Comparison of ENCODE assay signal across 22 cellular contexts in the genomic region with DNA sequence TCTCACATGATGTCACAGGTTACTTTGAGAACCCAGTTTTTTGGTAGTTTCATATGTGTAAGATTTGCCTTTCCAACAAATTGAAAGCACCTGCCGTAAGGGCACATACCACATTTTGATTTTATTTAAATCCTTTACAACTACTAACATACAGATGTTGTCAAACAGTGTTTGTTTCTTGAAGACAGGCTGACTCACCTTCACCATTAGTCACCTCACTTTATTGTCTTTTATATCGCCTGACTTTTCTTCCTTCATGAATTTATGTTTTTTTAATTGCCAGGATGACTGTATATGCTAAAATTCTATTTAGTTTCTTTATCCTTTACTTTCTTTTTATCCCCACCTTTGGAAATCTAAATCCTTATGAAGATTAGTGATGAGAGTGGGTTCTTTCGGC.
"Had no signal": no experiment of that assay in that cellular context is flagged by ENCODE, and none has a peak within 500 bp of the region (broad histone marks: within the 10 kb centered on the region; RNA-seq: fewer than 3 reads in every experiment).

No MANE protein-coding gene starts in this region.

- DNase-seq: activated CD4-positive, alpha-beta T cell treated with anti-CD3 and anti-CD28 coated beads, Interleukin-2, amount 10 ng/mL, durations not matched to agents 7 days and 5 days; activated CD4-positive, CD25-positive, alpha-beta regulatory T cell treated with anti-CD3 and anti-CD28 coated beads, Interleukin-2, amount 50 U/mL, for 72 hours; activated CD8-positive, alpha-beta T cell treated with anti-CD3 and anti-CD28 coated beads, Interleukin-2, amount 10 ng/mL, durations not matched to agents 7 days and 5 days; activated gamma-delta T cell; activated naive CD4-positive, alpha-beta T cell treated with anti-CD3 and anti-CD28 coated beads, Interleukin-2, amount 50 U/mL, for 16 hours; activated naive CD8-positive, alpha-beta T cell treated with anti-CD3 and anti-CD28 coated beads, Interleukin-2, amount 50 U/mL, for 24 hours; cortex of kidney; endodermal cell; immature natural killer cell; left lung; naive thymus-derived CD8-positive, alpha-beta T cell; right cardiac atrium; stimulated activated CD4-positive, alpha-beta T cell treated with anti-CD3 and anti-CD28 coated beads, Interleukin-12 subunit alpha, Interleukin-12 subunit beta, amount 100 ng/mL, for 4 hours; stimulated activated CD4-positive, alpha-beta T cell treated with anti-CD3 and anti-CD28 coated beads, Interleukin-4, amount 100 ng/mL, for 4 hours; substantia nigra; thyroid gland; WERI-Rb-1 had no signal

- ATAC-seq: activated CD8-positive, alpha-beta T cell treated with anti-CD3 and anti-CD28 coated beads, Interleukin-2, amount 10 ng/mL, durations not matched to agents 7 days and 5 days; activated naive CD8-positive, alpha-beta T cell treated with anti-CD3 and anti-CD28 coated beads, Interleukin-2, amount 50 U/mL, for 24 hours; foreskin keratinocyte; left lung; naive thymus-derived CD8-positive, alpha-beta T cell; right cardiac atrium had no signal

- H3K4me1 ChIP-seq: foreskin keratinocyte, left lung, thyroid gland had no signal

- H3K9ac ChIP-seq: neural progenitor cell had no signal

- H3K9me3 ChIP-seq: left lung, thyroid gland had no signal

- H3K4me2 ChIP-seq: hepatocyte, neural progenitor cell had no signal

- H3K79me2 ChIP-seq: hepatocyte had no signal

- H3K4me3 ChIP-seq: cardiac muscle cell, hepatocyte, left lung, lung, neural progenitor cell, thyroid gland had no signal

- H2AFZ ChIP-seq: hepatocyte, neural progenitor cell had no signal

- H3K27me3 ChIP-seq: cardiac muscle cell, foreskin keratinocyte, hepatocyte, left lung, neural progenitor cell, thyroid gland had no signal

- H3K27ac ChIP-seq: cardiac muscle cell, foreskin keratinocyte, hepatocyte, left lung, neural progenitor cell, thyroid gland, WERI-Rb-1 had no signal

- H3K36me3 ChIP-seq: cardiac muscle cell, left lung, neural progenitor cell, thyroid gland, WERI-Rb-1 had no signal
